ENCODE assay signal across 8 cellular contexts in genomic region chr16:58732545-58733247, GRCh38. TPM values are rescaled to one million over a fixed set of nuclear protein-coding genes. Genes with fewer than 3 reads are reported as not detected.
A peak's percentile ranks its signal among the peaks of the same experiment; 100 is the strongest.
DNase-seq lines count a peak whose midpoint lies in the region; ATAC-seq, FAIRE-seq and TF ChIP-seq lines count a peak whose summit lies in the region.

No MANE protein-coding gene starts in this region.

- H3K4me3 ChIP-seq in bronchial epithelial cell (ENCODE audit: low read depth, low read length) (peak overlapping the region; percentile 84), mucosa of stomach (ENCODE audit: low read length) (peak overlapping the region; percentile 94)

- no peaks in the 10 kb centered on the region for H3K9me3 ChIP-seq in mucosa of stomach (ENCODE audit: control insufficient read depth, low read length)

- H3K27me3 ChIP-seq in bronchial epithelial cell (ENCODE audit: control insufficient read depth, insufficient read depth, low read length) (no peaks in the 10 kb centered on the region), mucosa of stomach (ENCODE audit: control insufficient read depth, insufficient read depth, low read length) (no peaks in the 10 kb centered on the region)

- DNase-seq in GM03348 (ENCODE audit: low spot score) (peak; percentile 17), LHCN-M2 (ENCODE audit: low read depth) (peak; percentile 56), bronchial epithelial cell (ENCODE audit: low read depth) (peak; percentile 80), mesenteric fat pad (ENCODE audit: low spot score) (no peak), omental fat pad (ENCODE audit: low spot score) (no peak)

- FAIRE-seq in bronchial epithelial cell (lab: Jason Lieb, UNC): no peak

- peaks cover 1% of the 10 kb centered on the region for H3K36me3 ChIP-seq in bronchial epithelial cell (ENCODE audit: control insufficient read depth, insufficient read depth, low read length)
- H3K36me3 ChIP-seq in mucosa of stomach (ENCODE audit: control insufficient read depth, insufficient read depth, low read length): no peaks in the 10 kb centered on the region

- peak; percentile 49 for ATAC-seq in GM21619 (IDR thresholded peaks at IDR 0.05; ENCODE audit: unreplicated experiment)
- no peak for ATAC-seq in GM21526 (IDR thresholded peaks at IDR 0.05; ENCODE audit: low FRiP score, unreplicated experiment)
- no peak for ATAC-seq in omental fat pad (ENCODE audit: low FRiP score)

- H3K9ac ChIP-seq in mucosa of stomach (ENCODE audit: low read length): peak overlapping the region; percentile 55

- H3K4me1 ChIP-seq in mucosa of stomach (ENCODE audit: control insufficient read depth, insufficient read depth, low read length): peaks cover 5% of the 10 kb centered on the region

- TF ChIP-seq CTCF in bronchial epithelial cell (IDR thresholded peaks at IDR 0.05; ENCODE audit: insufficient read depth, low read length, severe bottlenecking) (no peak), omental fat pad (IDR thresholded peaks at IDR 0.05) (no peak)

RNA-seq across cellular contexts. Expression of gene GOT2, which starts 1.4 kb away (rescaled TPM):
- total RNA-seq in LHCN-M2 (2014; rRNA removed) (58.5 and 62.7 TPM in 2 replicates), bronchial epithelial cell (30.3 and 31.3 TPM in 2 replicates), mesenteric fat pad (22.9 TPM), omental fat pad (10 to 100 TPM; 20.6 to 30.7 (median 27.4) TPM)
- 67.5 TPM for polyA plus RNA-seq in LHCN-M2 (2012)

RNA-seq across cellular contexts. Expression of gene SLC38A7, which starts 48.1 kb away (rescaled TPM):
- total RNA-seq in LHCN-M2 (2014; rRNA removed): 18.8 and 25.1 TPM in 2 replicates
- 16.9 TPM for polyA plus RNA-seq in LHCN-M2 (2012)
- total RNA-seq in bronchial epithelial cell: 23.4 and 27.9 TPM in 2 replicates
- 21.6 TPM for total RNA-seq in mesenteric fat pad
- total RNA-seq in omental fat pad: 10 to 100 TPM in 3 of 4 donors, 1 to 10 TPM in 1; 8.0 to 22.9 (median 17.8) TPM

Comparison
In these comparisons a context has a peak if more than half of its experiments do, and no peak if none do; other contexts are left out.
1. DNase-seq: peak in GM03348 (single experiment), LHCN-M2 (single experiment) and bronchial epithelial cell (single experiment); none in mesenteric fat pad (single experiment) and omental fat pad (single experiment).